In genomic region chr6:56955171-56956155, GRCh38 we compare ENCODE assay signal across 1 cellular context.
A peak's percentile ranks its signal among the peaks of the same experiment; 100 is the strongest.
TF ChIP-seq lines count a peak whose summit lies in the region.

No MANE protein-coding gene starts in this region.

TF ChIP-seq in HepG2, 621 proteins besides CTCF, POLR2A, EP300 and RAD21 (continued from another document and continues in another):
- TF ChIP-seq MXD3 (CRISPR knock-in tag; IDR thresholded peaks at IDR 0.05) (peak; percentile 70; the same call in 1 of the 2 replicates), ZNF619 (CRISPR knock-in tag; IDR thresholded peaks at IDR 0.05) (no peak), ARNT (IDR thresholded peaks at IDR 0.05) (no peak), FOXM1 (CRISPR knock-in tag; IDR thresholded peaks at IDR 0.05) (no peak), TSC22D2 (CRISPR knock-in tag; IDR thresholded peaks at IDR 0.05; ENCODE audit: borderline replicate concordance) (peak; percentile 54; the same call in 1 of the 2 replicates), TMF1 (CRISPR knock-in tag; IDR thresholded peaks at IDR 0.05; ENCODE audit: low read depth) (no peak), CCAR2 (optimal IDR thresholded peaks at IDR 0.05; ENCODE audit: low read depth, low read length) (no peak), ZKSCAN8 (CRISPR knock-in tag; IDR thresholded peaks at IDR 0.05; ENCODE audit: borderline replicate concordance) (0 out of 2 replicates have a peak, but pooled peaks have one; percentile 48), TCF12 (IDR thresholded peaks at IDR 0.05) (no peak), TCF12 (CRISPR knock-in tag; IDR thresholded peaks at IDR 0.05) (peak; percentile 35; the same call in 1 of the 2 replicates), MAZ (IDR thresholded peaks at IDR 0.05; ENCODE audit: borderline replicate concordance, low read depth, low read length) (peak; percentile 76; the same call in 1 of the 2 replicates), MAZ (CRISPR knock-in tag; IDR thresholded peaks at IDR 0.05; ENCODE audit: low read depth) (peak; percentile 44; the same call in 1 of the 2 replicates), ZNF354B (CRISPR knock-in tag; IDR thresholded peaks at IDR 0.05) (0 out of 2 replicates have a peak, but pooled peaks have one; percentile 21), ZKSCAN5 (CRISPR knock-in tag; IDR thresholded peaks at IDR 0.05) (no peak; the same call in 1 of the 2 replicates), ZBTB20 (CRISPR knock-in tag; IDR thresholded peaks at IDR 0.05; ENCODE audit: borderline replicate concordance, low read depth) (0 out of 2 replicates have a peak, but pooled peaks have one; percentile 37), IRF9 (CRISPR knock-in tag; IDR thresholded peaks at IDR 0.05; ENCODE audit: borderline replicate concordance) (no peak), FOXA3 (CRISPR knock-in tag; IDR thresholded peaks at IDR 0.05) (peak; percentile 51), ZNF496 (CRISPR knock-in tag; IDR thresholded peaks at IDR 0.05; ENCODE audit: insufficient replicate concordance) (no peak), SMC3 (IDR thresholded peaks at IDR 0.05; ENCODE audit: low read length) (no peak; the same call in 1 of the 2 replicates), DMAP1 (CRISPR knock-in tag; IDR thresholded peaks at IDR 0.05) (peak; percentile 32; the same call in 1 of the 2 replicates), THAP9 (CRISPR knock-in tag; IDR thresholded peaks at IDR 0.05; ENCODE audit: borderline replicate concordance) (0 out of 2 replicates have a peak, but pooled peaks have one; percentile 24), ZNF230 (CRISPR knock-in tag; IDR thresholded peaks at IDR 0.05) (no peak), SMARCC2 (IDR thresholded peaks at IDR 0.05) (no peak), ZBTB26 (CRISPR knock-in tag; IDR thresholded peaks at IDR 0.05; ENCODE audit: borderline replicate concordance) (no peak), PLRG1 (conservative IDR thresholded peaks at IDR 0.05) (no peak), FIP1L1 (IDR thresholded peaks at IDR 0.05; ENCODE audit: borderline replicate concordance, insufficient read depth, low read depth, low read length) (no peak), RAD51 (IDR thresholded peaks at IDR 0.05; ENCODE audit: borderline replicate concordance) (no peak), ZBTB42 (CRISPR knock-in tag; IDR thresholded peaks at IDR 0.05) (no peak), MYPOP (CRISPR knock-in tag; IDR thresholded peaks at IDR 0.05) (peak; percentile 72; the same call in 1 of the 2 replicates), ZNF629 (CRISPR knock-in tag; conservative IDR thresholded peaks at IDR 0.05) (no peak), ZNF883 (CRISPR knock-in tag; IDR thresholded peaks at IDR 0.05; ENCODE audit: not compliant biosample characterization) (peak; percentile 31), TBX2 (CRISPR knock-in tag; IDR thresholded peaks at IDR 0.05; ENCODE audit: borderline replicate concordance) (peak; percentile 62; the same call in 1 of the 2 replicates), HNRNPLL (IDR thresholded peaks at IDR 0.05; ENCODE audit: low read depth, low read length, poor library complexity, severe bottlenecking) (peak; percentile 79), ATM (IDR thresholded peaks at IDR 0.05; ENCODE audit: borderline replicate concordance) (no peak), ZNF205 (CRISPR knock-in tag; IDR thresholded peaks at IDR 0.05) (peak; percentile 67), ZNF501 (CRISPR knock-in tag; IDR thresholded peaks at IDR 0.05) (peak; percentile 71), NFE2L1 (CRISPR knock-in tag; IDR thresholded peaks at IDR 0.05; ENCODE audit: borderline replicate concordance) (no peak), ZNF292 (CRISPR knock-in tag; IDR thresholded peaks at IDR 0.05; ENCODE audit: borderline replicate concordance, low read depth) (peak; percentile 19; the same call in 1 of the 2 replicates), ZNF737 (CRISPR knock-in tag; IDR thresholded peaks at IDR 0.05; ENCODE audit: borderline replicate concordance) (no peak), FOXC1 (CRISPR knock-in tag; IDR thresholded peaks at IDR 0.05; ENCODE audit: borderline replicate concordance) (0 out of 2 replicates have a peak, but pooled peaks have one; percentile 29), ZNF432 (CRISPR knock-in tag; IDR thresholded peaks at IDR 0.05; ENCODE audit: borderline replicate concordance) (no peak), RBAK (CRISPR knock-in tag; IDR thresholded peaks at IDR 0.05) (no peak), RELA (CRISPR knock-in tag; IDR thresholded peaks at IDR 0.05) (no peak), CEBPB (IDR thresholded peaks at IDR 0.05; ENCODE audit: borderline replicate concordance, low read depth, low read length) (peak; percentile 67), ZNF790 (CRISPR knock-in tag; IDR thresholded peaks at IDR 0.05; ENCODE audit: borderline replicate concordance) (no peak), RFX5 (IDR thresholded peaks at IDR 0.05; ENCODE audit: low read depth, low read length) (no peak), MBNL3 (CRISPR knock-in tag; conservative IDR thresholded peaks at IDR 0.05) (no peak), MIER3 (CRISPR knock-in tag; IDR thresholded peaks at IDR 0.05; ENCODE audit: borderline replicate concordance) (peak; percentile 75; the same call in 1 of the 2 replicates), ZBTB8A (CRISPR knock-in tag; IDR thresholded peaks at IDR 0.05; ENCODE audit: borderline replicate concordance, low read depth) (no peak), ZNF768 (CRISPR knock-in tag; IDR thresholded peaks at IDR 0.05) (peak; percentile 81), MEIS1 (CRISPR knock-in tag; IDR thresholded peaks at IDR 0.05; ENCODE audit: borderline replicate concordance) (peak; percentile 48; the same call in 1 of the 2 replicates), CCDC6 (CRISPR knock-in tag; IDR thresholded peaks at IDR 0.05) (0 out of 2 replicates have a peak, but pooled peaks have one; percentile 52), HNF4G (IDR thresholded peaks at IDR 0.05; ENCODE audit: borderline replicate concordance, low read depth, low read length) (no peak), HNF4G (CRISPR knock-in tag; IDR thresholded peaks at IDR 0.05; ENCODE audit: borderline replicate concordance, low read depth) (no peak), FOXK1 (CRISPR knock-in tag; IDR thresholded peaks at IDR 0.05; ENCODE audit: borderline replicate concordance, low read depth) (0 out of 2 replicates have a peak, but pooled peaks have one; percentile 57), SOX5 (CRISPR knock-in tag; IDR thresholded peaks at IDR 0.05; ENCODE audit: borderline replicate concordance) (peak; percentile 25; the same call in 1 of the 2 replicates)
- TF ChIP-seq, protein P1, sequence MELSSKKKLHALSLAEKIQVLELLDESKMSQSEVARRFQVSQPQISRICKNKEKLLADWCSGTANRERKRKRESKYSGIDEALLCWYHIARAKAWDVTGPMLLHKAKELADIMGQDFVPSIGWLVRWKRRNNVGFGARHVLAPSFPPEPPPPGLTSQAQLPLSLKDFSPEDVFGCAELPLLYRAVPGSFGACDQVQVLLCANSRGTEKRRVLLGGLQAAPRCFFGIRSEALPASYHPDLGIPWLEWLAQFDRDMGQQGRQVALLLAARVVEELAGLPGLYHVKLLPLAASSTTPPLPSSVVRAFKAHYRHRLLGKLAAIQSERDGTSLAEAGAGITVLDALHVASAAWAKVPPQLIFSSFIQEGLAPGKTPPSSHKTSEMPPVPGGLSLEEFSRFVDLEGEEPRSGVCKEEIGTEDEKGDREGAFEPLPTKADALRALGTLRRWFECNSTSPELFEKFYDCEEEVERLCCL (CRISPR knock-in tag; IDR thresholded peaks at IDR 0.05; ENCODE audit: borderline replicate concordance): no peak
- TF ChIP-seq, protein P2, sequence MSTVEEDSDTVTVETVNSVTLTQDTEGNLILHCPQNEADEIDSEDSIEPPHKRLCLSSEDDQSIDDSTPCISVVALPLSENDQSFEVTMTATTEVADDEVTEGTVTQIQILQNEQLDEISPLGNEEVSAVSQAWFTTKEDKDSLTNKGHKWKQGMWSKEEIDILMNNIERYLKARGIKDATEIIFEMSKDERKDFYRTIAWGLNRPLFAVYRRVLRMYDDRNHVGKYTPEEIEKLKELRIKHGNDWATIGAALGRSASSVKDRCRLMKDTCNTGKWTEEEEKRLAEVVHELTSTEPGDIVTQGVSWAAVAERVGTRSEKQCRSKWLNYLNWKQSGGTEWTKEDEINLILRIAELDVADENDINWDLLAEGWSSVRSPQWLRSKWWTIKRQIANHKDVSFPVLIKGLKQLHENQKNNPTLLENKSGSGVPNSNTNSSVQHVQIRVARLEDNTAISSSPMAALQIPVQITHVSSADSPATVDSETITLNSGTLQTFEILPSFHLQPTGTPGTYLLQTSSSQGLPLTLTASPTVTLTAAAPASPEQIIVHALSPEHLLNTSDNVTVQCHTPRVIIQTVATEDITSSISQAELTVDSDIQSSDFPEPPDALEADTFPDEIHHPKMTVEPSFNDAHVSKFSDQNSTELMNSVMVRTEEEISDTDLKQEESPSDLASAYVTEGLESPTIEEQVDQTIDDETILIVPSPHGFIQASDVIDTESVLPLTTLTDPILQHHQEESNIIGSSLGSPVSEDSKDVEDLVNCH (CRISPR knock-in tag; IDR thresholded peaks at IDR 0.05): no peak
- TF ChIP-seq, protein P3, sequence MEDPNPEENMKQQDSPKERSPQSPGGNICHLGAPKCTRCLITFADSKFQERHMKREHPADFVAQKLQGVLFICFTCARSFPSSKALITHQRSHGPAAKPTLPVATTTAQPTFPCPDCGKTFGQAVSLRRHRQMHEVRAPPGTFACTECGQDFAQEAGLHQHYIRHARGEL (CRISPR knock-in tag; IDR thresholded peaks at IDR 0.05): 0 out of 2 replicates have a peak, but pooled peaks have one; percentile 37
- TF ChIP-seq, protein P4, sequence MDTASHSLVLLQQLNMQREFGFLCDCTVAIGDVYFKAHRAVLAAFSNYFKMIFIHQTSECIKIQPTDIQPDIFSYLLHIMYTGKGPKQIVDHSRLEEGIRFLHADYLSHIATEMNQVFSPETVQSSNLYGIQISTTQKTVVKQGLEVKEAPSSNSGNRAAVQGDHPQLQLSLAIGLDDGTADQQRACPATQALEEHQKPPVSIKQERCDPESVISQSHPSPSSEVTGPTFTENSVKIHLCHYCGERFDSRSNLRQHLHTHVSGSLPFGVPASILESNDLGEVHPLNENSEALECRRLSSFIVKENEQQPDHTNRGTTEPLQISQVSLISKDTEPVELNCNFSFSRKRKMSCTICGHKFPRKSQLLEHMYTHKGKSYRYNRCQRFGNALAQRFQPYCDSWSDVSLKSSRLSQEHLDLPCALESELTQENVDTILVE (CRISPR knock-in tag; IDR thresholded peaks at IDR 0.05): peak; percentile 62; the same call in 1 of the 2 replicates
- TF ChIP-seq, protein P5, sequence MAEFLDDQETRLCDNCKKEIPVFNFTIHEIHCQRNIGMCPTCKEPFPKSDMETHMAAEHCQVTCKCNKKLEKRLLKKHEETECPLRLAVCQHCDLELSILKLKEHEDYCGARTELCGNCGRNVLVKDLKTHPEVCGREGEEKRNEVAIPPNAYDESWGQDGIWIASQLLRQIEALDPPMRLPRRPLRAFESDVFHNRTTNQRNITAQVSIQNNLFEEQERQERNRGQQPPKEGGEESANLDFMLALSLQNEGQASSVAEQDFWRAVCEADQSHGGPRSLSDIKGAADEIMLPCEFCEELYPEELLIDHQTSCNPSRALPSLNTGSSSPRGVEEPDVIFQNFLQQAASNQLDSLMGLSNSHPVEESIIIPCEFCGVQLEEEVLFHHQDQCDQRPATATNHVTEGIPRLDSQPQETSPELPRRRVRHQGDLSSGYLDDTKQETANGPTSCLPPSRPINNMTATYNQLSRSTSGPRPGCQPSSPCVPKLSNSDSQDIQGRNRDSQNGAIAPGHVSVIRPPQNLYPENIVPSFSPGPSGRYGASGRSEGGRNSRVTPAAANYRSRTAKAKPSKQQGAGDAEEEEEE (CRISPR knock-in tag; IDR thresholded peaks at IDR 0.05; ENCODE audit: borderline replicate concordance): no peak
